1 cellular context compared by ENCODE assay signal in the genomic region with DNA sequence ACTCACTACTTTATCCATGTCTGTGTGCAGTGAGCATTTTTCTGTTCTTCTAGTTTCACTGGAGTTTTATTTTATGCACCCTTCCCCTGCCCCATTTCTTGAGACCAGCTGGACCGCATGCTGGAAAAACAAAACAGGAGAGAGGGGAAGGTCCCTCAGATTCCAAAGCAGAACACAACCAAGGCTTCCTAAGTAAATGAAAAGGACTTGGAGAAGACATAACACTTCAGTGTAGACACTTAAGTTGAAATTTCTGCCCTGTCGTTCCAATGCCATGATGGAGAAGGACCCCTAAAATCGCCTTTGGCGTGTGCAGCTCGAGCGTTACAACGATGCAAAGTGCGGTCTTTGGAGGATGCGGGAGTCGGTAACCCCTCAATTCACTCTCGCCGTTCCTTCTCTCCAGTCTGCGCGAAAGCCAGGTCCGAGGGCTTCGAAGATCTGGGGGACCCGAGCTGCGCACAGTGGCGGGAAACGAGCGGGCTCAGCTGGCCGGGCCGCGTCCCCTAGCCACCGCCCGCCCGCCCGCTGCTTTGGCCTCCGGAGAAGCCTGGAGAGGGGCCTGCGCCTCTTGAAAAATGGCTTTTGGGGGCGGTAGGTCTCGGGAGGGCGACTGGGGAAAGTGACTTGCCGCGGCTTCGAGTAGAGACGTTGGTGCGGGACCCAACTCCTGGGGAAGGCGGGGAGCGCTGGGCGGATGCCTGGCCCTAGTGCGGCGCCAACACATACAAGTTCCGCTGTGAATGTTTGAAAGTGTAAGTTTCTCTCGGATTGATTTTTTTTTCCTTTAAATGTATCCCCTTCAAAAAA.
TF ChIP-seq lines count a peak whose summit lies in the region.

No MANE protein-coding gene starts in this region.

TF ChIP-seq in endothelial cell of umbilical vein, 7 proteins besides CTCF, POLR2A, EP300 and RAD21:
- TF ChIP-seq FOS (IDR thresholded peaks at IDR 0.05; ENCODE audit: borderline replicate concordance, insufficient read depth, low read length) (no peak), EZH2 (IDR thresholded peaks at IDR 0.05; ENCODE audit: borderline replicate concordance, low read depth, low read length, severe bottlenecking) (peak; percentile 91), MYC (IDR thresholded peaks at IDR 0.05; ENCODE audit: low read depth, low read length) (no peak), JUN (IDR thresholded peaks at IDR 0.05; ENCODE audit: borderline replicate concordance, insufficient read depth, insufficient read length, low read depth) (no peak)
